2 cellular contexts compared by ENCODE assay signal in the genomic region with DNA sequence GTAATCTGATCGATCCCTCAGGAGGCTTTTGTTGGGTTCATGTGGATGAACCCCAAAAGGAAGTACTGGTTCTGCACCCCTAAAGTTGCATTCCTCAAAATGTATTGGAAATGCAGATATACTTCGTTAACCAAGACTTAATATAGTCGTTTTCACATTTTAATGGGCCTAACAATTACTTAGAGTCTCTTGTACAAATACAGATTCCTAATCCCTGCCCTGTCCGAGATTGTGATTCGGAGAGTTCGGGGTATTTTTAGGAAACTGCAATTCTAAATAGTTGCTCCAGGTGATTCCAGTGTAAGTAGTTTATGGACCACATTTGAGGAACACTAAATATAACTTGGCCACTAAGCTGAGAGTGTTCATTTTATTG.
TF ChIP-seq lines count a peak whose summit lies in the region.

No MANE protein-coding gene starts in this region.

TF ChIP-seq in SK-N-SH, 30 proteins besides CTCF, POLR2A, EP300 and RAD21 (continued from another document):
- TF ChIP-seq, protein P1, sequence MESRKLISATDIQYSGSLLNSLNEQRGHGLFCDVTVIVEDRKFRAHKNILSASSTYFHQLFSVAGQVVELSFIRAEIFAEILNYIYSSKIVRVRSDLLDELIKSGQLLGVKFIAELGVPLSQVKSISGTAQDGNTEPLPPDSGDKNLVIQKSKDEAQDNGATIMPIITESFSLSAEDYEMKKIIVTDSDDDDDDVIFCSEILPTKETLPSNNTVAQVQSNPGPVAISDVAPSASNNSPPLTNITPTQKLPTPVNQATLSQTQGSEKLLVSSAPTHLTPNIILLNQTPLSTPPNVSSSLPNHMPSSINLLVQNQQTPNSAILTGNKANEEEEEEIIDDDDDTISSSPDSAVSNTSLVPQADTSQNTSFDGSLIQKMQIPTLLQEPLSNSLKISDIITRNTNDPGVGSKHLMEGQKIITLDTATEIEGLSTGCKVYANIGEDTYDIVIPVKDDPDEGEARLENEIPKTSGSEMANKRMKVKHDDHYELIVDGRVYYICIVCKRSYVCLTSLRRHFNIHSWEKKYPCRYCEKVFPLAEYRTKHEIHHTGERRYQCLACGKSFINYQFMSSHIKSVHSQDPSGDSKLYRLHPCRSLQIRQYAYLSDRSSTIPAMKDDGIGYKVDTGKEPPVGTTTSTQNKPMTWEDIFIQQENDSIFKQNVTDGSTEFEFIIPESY (IDR thresholded peaks at IDR 0.05; ENCODE audit: borderline replicate concordance, low read depth): no peak
- TF ChIP-seq SMC3 (IDR thresholded peaks at IDR 0.05; ENCODE audit: low read depth, low read length) (no peak), YY1 (IDR thresholded peaks at IDR 0.05; ENCODE audit: low read depth) (no peak), TEAD4 (IDR thresholded peaks at IDR 0.05; ENCODE audit: borderline replicate concordance, insufficient read depth) (no peak), TAF1 (IDR thresholded peaks at IDR 0.05; ENCODE audit: borderline replicate concordance, low read depth, low read length) (no peak), NFIC (IDR thresholded peaks at IDR 0.05; ENCODE audit: borderline replicate concordance) (no peak), FOSL2 (IDR thresholded peaks at IDR 0.05; ENCODE audit: borderline replicate concordance, low read depth) (no peak), RFX5 (IDR thresholded peaks at IDR 0.05; ENCODE audit: low read length) (no peak), JUND (IDR thresholded peaks at IDR 0.05) (no peak), POLR2AphosphoS5 (IDR thresholded peaks at IDR 0.05; ENCODE audit: low read depth, low read length) (no peak), FOXM1 (IDR thresholded peaks at IDR 0.05; ENCODE audit: low read depth) (no peak), TCF12 (IDR thresholded peaks at IDR 0.05) (no peak), NRF1 (IDR thresholded peaks at IDR 0.05; ENCODE audit: low read depth, low read length) (no peak)
- TF ChIP-seq, protein P2, sequence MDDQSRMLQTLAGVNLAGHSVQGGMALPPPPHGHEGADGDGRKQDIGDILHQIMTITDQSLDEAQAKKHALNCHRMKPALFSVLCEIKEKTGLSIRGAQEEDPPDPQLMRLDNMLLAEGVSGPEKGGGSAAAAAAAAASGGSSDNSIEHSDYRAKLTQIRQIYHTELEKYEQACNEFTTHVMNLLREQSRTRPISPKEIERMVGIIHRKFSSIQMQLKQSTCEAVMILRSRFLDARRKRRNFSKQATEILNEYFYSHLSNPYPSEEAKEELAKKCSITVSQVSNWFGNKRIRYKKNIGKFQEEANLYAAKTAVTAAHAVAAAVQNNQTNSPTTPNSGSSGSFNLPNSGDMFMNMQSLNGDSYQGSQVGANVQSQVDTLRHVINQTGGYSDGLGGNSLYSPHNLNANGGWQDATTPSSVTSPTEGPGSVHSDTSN (IDR thresholded peaks at IDR 0.05): no peak
- TF ChIP-seq, protein P3, sequence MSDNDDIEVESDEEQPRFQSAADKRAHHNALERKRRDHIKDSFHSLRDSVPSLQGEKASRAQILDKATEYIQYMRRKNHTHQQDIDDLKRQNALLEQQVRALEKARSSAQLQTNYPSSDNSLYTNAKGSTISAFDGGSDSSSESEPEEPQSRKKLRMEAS (IDR thresholded peaks at IDR 0.05; ENCODE audit: low read depth): no peak
- TF ChIP-seq, protein P4, sequence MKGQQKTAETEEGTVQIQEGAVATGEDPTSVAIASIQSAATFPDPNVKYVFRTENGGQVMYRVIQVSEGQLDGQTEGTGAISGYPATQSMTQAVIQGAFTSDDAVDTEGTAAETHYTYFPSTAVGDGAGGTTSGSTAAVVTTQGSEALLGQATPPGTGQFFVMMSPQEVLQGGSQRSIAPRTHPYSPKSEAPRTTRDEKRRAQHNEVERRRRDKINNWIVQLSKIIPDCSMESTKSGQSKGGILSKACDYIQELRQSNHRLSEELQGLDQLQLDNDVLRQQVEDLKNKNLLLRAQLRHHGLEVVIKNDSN (IDR thresholded peaks at IDR 0.05; ENCODE audit: borderline replicate concordance, low read depth): no peak
TF ChIP-seq in SK-N-SH: peak in this region for 0.

TF ChIP-seq in SK-N-SH treated with all-trans-retinoic acid at 6 μM for 48 hours, 23 proteins besides CTCF, POLR2A, EP300 and RAD21 (continued from another document):
- no peak for TF ChIP-seq ZFP3 (CRISPR knock-in tag; IDR thresholded peaks at IDR 0.05)
- no peak for TF ChIP-seq OSR1 (CRISPR knock-in tag; IDR thresholded peaks at IDR 0.05)
- TF ChIP-seq, protein P5, sequence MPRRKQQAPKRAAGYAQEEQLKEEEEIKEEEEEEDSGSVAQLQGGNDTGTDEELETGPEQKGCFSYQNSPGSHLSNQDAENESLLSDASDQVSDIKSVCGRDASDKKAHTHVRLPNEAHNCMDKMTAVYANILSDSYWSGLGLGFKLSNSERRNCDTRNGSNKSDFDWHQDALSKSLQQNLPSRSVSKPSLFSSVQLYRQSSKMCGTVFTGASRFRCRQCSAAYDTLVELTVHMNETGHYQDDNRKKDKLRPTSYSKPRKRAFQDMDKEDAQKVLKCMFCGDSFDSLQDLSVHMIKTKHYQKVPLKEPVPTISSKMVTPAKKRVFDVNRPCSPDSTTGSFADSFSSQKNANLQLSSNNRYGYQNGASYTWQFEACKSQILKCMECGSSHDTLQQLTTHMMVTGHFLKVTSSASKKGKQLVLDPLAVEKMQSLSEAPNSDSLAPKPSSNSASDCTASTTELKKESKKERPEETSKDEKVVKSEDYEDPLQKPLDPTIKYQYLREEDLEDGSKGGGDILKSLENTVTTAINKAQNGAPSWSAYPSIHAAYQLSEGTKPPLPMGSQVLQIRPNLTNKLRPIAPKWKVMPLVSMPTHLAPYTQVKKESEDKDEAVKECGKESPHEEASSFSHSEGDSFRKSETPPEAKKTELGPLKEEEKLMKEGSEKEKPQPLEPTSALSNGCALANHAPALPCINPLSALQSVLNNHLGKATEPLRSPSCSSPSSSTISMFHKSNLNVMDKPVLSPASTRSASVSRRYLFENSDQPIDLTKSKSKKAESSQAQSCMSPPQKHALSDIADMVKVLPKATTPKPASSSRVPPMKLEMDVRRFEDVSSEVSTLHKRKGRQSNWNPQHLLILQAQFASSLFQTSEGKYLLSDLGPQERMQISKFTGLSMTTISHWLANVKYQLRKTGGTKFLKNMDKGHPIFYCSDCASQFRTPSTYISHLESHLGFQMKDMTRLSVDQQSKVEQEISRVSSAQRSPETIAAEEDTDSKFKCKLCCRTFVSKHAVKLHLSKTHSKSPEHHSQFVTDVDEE (CRISPR knock-in tag; IDR thresholded peaks at IDR 0.05): no peak
- TF ChIP-seq TCF4 (CRISPR knock-in tag; IDR thresholded peaks at IDR 0.05; ENCODE audit: borderline replicate concordance): no peak
- TF ChIP-seq ZNF70 (CRISPR knock-in tag; IDR thresholded peaks at IDR 0.05): no peak
- no peak for TF ChIP-seq PPARA (CRISPR knock-in tag; IDR thresholded peaks at IDR 0.05; ENCODE audit: borderline replicate concordance)
